In genomic region chr6:74705451-74705850, GRCh38 we compare ENCODE assay signal across 20 cellular contexts.
"Had no signal": no experiment of that assay in that cellular context is flagged by ENCODE, and none has a peak within 500 bp of the region (broad histone marks: within the 10 kb centered on the region; RNA-seq: fewer than 3 reads in every experiment).

No MANE protein-coding gene starts in this region.

- H3K4me3 ChIP-seq: gastroesophageal sphincter, left ventricle myocardium inferior, transverse colon, vagina had no signal

- H3K4me1 ChIP-seq: left ventricle myocardium inferior, transverse colon, vagina had no signal

- H3K27ac ChIP-seq: gastroesophageal sphincter, left ventricle myocardium inferior, transverse colon, vagina had no signal

- DNase-seq: activated CD4-positive, alpha-beta T cell treated with anti-CD3 and anti-CD28 coated beads for 4 hours; activated CD8-positive, alpha-beta T cell treated with anti-CD3 and anti-CD28 coated beads for 36 hours; activated effector memory CD4-positive, alpha-beta T cell treated with anti-CD3 and anti-CD28 coated beads, Interleukin-2, amount 50 U/mL, for 16 hours; activated T-cell treated with anti-CD3 and anti-CD28 coated beads, Interleukin-2, amount 50 U/mL, for 48 hours; cerebellar nuclear complex; effector memory CD4-positive, alpha-beta T cell; hippocampal formation; kidney; left ventricle myocardium inferior; mesenchymal stem cell; naive thymus-derived CD8-positive, alpha-beta T cell; retina; stimulated activated CD4-positive, alpha-beta T cell treated with anti-CD3 and anti-CD28 coated beads, Interleukin-15, amount 100 ng/mL, for 24 hours; stimulated activated CD4-positive, alpha-beta T cell treated with anti-CD3 and anti-CD28 coated beads, Interleukin-4, amount 100 ng/mL, for 24 hours; stimulated activated naive CD4-positive, alpha-beta T cell treated with Interleukin-2 at 50 U/mL for 16 hours; substantia nigra; T-helper 17 cell; transverse colon had no signal

- H3K27me3 ChIP-seq: gastroesophageal sphincter, transverse colon, vagina had no signal

- H3K9me3 ChIP-seq: gastroesophageal sphincter, left ventricle myocardium inferior, transverse colon, vagina had no signal

- H3K36me3 ChIP-seq: gastroesophageal sphincter, left ventricle myocardium inferior, transverse colon, vagina had no signal
